8 cellular contexts compared by ENCODE assay signal in genomic region chr3:61564405-61565059, GRCh38. TPM values are rescaled to one million over a fixed set of nuclear protein-coding genes. Genes with fewer than 3 reads are reported as not detected.
DNase-seq lines count a peak whose midpoint lies in the region; ATAC-seq, FAIRE-seq and TF ChIP-seq lines count a peak whose summit lies in the region.

No MANE protein-coding gene starts in this region.

- no peaks in the 10 kb centered on the region for H3K27me3 Mint-ChIP-seq in astrocyte (ENCODE audit: low read depth, unreplicated experiment)

- H2AFZ ChIP-seq in astrocyte (ENCODE audit: low read depth, low read length), result peak overlapping the region; percentile 50

- H3K4me1 Mint-ChIP-seq in astrocyte (ENCODE audit: low read depth, unreplicated experiment), result peaks cover 13% of the 10 kb centered on the region

- H3K4me3 ChIP-seq in astrocyte (ENCODE audit: insufficient read depth, low read depth, low read length), result peak overlapping the region; percentile 76

- no peak for FAIRE-seq in astrocyte (lab: Jason Lieb, UNC)

- peaks cover 62% of the 10 kb centered on the region for H4K20me1 ChIP-seq in astrocyte (ENCODE audit: insufficient read depth, low read length)

- H3K9ac ChIP-seq in astrocyte (ENCODE audit: low read length), result peak overlapping the region; percentile 94

- H3K27me3 ChIP-seq in astrocyte (ENCODE audit: insufficient read depth, low read length), result no peaks in the 10 kb centered on the region

- H3K4me1 ChIP-seq in astrocyte (ENCODE audit: insufficient read depth, low read length), result peaks cover 23% of the 10 kb centered on the region

- H3K27ac Mint-ChIP-seq in astrocyte (ENCODE audit: unreplicated experiment), result no peak overlapping the region

- TF ChIP-seq CTCF in GM13977 (IDR thresholded peaks at IDR 0.05; ENCODE audit: extremely low read depth, insufficient read depth, missing control alignments), result peak; percentile 21
- TF ChIP-seq CTCF in astrocyte (IDR thresholded peaks at IDR 0.05; ENCODE audit: insufficient read depth, low read depth, low read length), result peak; percentile 52

- peak overlapping the region; percentile 96 for H3K4me2 ChIP-seq in astrocyte (ENCODE audit: low read length)

- DNase-seq in 8988T (peak; percentile 74), GM13977 (ENCODE audit: low spot score) (peak; percentile 36), astrocyte (ENCODE audit: low read depth) (peak; percentile 28), hippocampal formation (lab: John Stamatoyannopoulos, UW) (peak; percentile 32 to 49), pulmonary artery endothelial cell (ENCODE audit: low read depth, low spot score) (peak; percentile 41), SW 1271 (lab: John Stamatoyannopoulos, UW) (no peak)
- no peak for DNase-seq in activated CD8-positive, alpha-beta memory T cell treated with anti-CD3 and anti-CD28 coated beads for 24 hours

- ATAC-seq in GM19023 (IDR thresholded peaks at IDR 0.05; ENCODE audit: unreplicated experiment), result no peak

- no peaks in the 10 kb centered on the region for H3K9me3 Mint-ChIP-seq in astrocyte (ENCODE audit: unreplicated experiment)

- H3K9me3 ChIP-seq in astrocyte (ENCODE audit: insufficient read depth, low read depth, low read length), result no peaks in the 10 kb centered on the region

- no peak overlapping the region for H3K27ac ChIP-seq in astrocyte (ENCODE audit: low read depth, low read length)

- in situ Hi-C loops in GM13977 (cut with MboI; ENCODE audit: low pct_unique_long_range_greater_than_20kb, low sequenced_read_pairs, unreplicated experiment), result no loop called here

- H3K36me3 Mint-ChIP-seq in astrocyte (ENCODE audit: low read depth, unreplicated experiment), result no peaks in the 10 kb centered on the region

- H3K4me3 Mint-ChIP-seq in astrocyte (ENCODE audit: unreplicated experiment), result peak overlapping the region; percentile 99

- H3K36me3 ChIP-seq in astrocyte (ENCODE audit: insufficient read depth, low read length), result no peaks in the 10 kb centered on the region

- peaks cover 69% of the 10 kb centered on the region for H3K79me2 ChIP-seq in astrocyte (ENCODE audit: insufficient read depth, low read length)

RNA-seq across cellular contexts. Expression of gene PTPRG, which starts 3.2 kb away (rescaled TPM):
- 37.8 and 39.6 TPM in 2 replicates for total RNA-seq in astrocyte
- total RNA-seq in pulmonary artery endothelial cell, result 41.0 and 45.1 TPM in 2 replicates

Comparison
In these comparisons a context has a peak if more than half of its experiments do, and no peak if none do; other contexts are left out.
1. DNase-seq: peak in 8988T (single experiment), GM13977 (single experiment), astrocyte (single experiment), hippocampal formation (2 of 2) and pulmonary artery endothelial cell (single experiment); none in activated CD8-positive, alpha-beta memory T cell treated with anti-CD3 and anti-CD28 coated beads for 24 hours (single experiment) and SW 1271 (0 of 2).